In the genomic region with DNA sequence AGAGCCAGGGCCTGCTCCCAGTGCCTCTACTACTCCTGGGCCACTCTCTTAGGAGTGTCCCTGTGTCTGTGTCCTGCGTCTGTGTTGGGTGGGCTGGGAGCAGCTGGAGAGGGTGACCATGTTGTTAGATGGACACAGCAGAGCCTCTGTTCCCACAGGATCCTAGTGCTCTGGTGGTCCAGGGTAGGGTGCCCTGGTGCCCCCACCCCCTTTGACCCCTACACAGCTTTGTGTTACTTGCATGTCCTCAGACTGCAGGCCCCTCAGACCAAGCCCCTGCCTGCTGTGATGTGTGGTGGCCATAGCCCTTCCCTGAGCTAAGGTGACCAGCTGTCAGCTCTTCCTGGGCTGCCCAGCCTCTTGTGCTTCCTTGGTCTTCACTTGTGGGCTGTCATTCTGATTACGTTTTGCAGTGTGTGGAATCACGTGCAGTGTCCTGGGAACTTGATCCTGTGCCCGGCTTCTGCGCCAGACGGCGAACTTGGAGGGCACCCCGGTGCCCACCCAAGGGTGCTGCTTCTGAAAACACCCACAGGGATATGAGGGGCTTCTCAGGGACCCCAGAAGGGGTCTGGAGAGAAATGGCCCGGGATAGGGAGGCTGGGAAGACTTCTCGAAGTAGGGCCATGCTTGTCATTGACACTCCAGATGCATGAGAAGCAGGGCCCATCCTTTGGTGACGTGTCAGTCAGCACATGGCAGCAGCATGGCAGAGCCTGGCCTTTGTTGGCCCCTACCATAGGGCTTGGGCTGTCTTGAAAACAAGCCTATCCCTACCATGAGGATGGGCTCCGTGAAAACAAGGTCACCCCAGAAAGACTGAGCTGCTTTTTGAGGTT, we compare ENCODE assay signal across 9 cellular contexts. TPM values are rescaled to one million over a fixed set of nuclear protein-coding genes. Genes with fewer than 3 reads are reported as not detected.
DNase-seq lines count a peak whose midpoint lies in the region; ATAC-seq and TF ChIP-seq lines count a peak whose summit lies in the region.
"Had no signal": no experiment of that assay in that cellular context is flagged by ENCODE, and none has a peak within 500 bp of the region (broad histone marks: within the 10 kb centered on the region; RNA-seq: fewer than 3 reads in every experiment).

No MANE protein-coding gene starts in this region.

- no peaks in the 10 kb centered on the region for H3K36me3 ChIP-seq in colonic mucosa
- peaks cover 0 to 6% (median 0%) of the 10 kb centered on the region in 3 experiments for H3K36me3 ChIP-seq in naive thymus-derived CD4-positive, alpha-beta T cell (ENCODE audit: control insufficient read depth in 2 of 3, insufficient read depth in 3 of 3, low read length in 3 of 3)
- H3K36me3 ChIP-seq: WERI-Rb-1 had no signal

- POLR2A ChIA-PET in AG04450 (lab: Yijun Ruan, JAX), result interaction anchor here (1.0 kb wide), 1 partner anchor 9 kb away, joined by 3 read pairs; no protein-coding TSS in a partner anchor
- POLR2A ChIA-PET in naive thymus-derived CD4-positive, alpha-beta T cell (lab: Charles Lee), result interaction anchor here (0.6 to 2.6 kb wide), 4 partner anchors 10 to 95 kb away, joined by 3 to 11 read pairs (median 7); a partner anchor contains a TSS

- peaks cover 5% of the 10 kb centered on the region for H3K4me1 ChIP-seq in colonic mucosa
- H3K4me1 ChIP-seq in naive thymus-derived CD4-positive, alpha-beta T cell (ENCODE audit: control insufficient read depth in 2 of 2, insufficient read depth in 2 of 2, low read length in 2 of 2), result peaks cover 13 to 23% of the 10 kb centered on the region in 2 donors

- H3K9ac ChIP-seq in colonic mucosa (ENCODE audit: low read depth in 2 of 2, low read length in 2 of 2), result peak overlapping the region; percentile 95 to 97

- H3K27ac ChIP-seq in AG04450 (ENCODE audit: low read depth, low read length) (no peak overlapping the region), colonic mucosa (no peak overlapping the region)
- H3K27ac ChIP-seq in naive thymus-derived CD4-positive, alpha-beta T cell (ENCODE audit: low read depth, low read length), result peak overlapping the region; percentile 93
- H3K27ac ChIP-seq: WERI-Rb-1 had no signal

- H3K4me3 ChIP-seq in AG04450 (ENCODE audit: low read depth, low read length), result peak overlapping the region; percentile 93
- H3K4me3 ChIP-seq in LNCaP clone FGC (ENCODE audit: low read depth, low read length), result peak overlapping the region; percentile 89
- H3K4me3 ChIP-seq in colonic mucosa, result no peak overlapping the region
- H3K4me3 ChIP-seq in naive thymus-derived CD4-positive, alpha-beta T cell (ENCODE audit: low read length), result peak overlapping the region; percentile 96

- TF ChIP-seq CTCF in AG04450 (IDR thresholded peaks at IDR 0.05; ENCODE audit: low read depth, low read length) (no peak), LNCaP clone FGC (IDR thresholded peaks at IDR 0.05; ENCODE audit: control insufficient read depth, extremely low read depth, insufficient read depth) (no peak), colonic mucosa (IDR thresholded peaks at IDR 0.05) (no peak)

- H3K36me3 Mint-ChIP-seq in naive thymus-derived CD4-positive, alpha-beta T cell, result peaks cover 0 to 6% (median 0%) of the 10 kb centered on the region in 5 donors

- peak overlapping the region; percentile 62 to 93 (median 86) for H3K27ac Mint-ChIP-seq in naive thymus-derived CD4-positive, alpha-beta T cell

- H3K9me3 Mint-ChIP-seq in naive thymus-derived CD4-positive, alpha-beta T cell, result peaks cover 0 to 2% (median 0%) of the 10 kb centered on the region in 11 donors

- CTCF ChIA-PET in AG04450 (lab: Charles Lee), result interaction anchor here (1.2 to 2.2 kb wide), 2 partner anchors 9 to 52 kb away, joined by 3 to 6 read pairs; no protein-coding TSS in a partner anchor
- CTCF ChIA-PET in naive thymus-derived CD4-positive, alpha-beta T cell (lab: Charles Lee), result interaction anchor here (0.5 kb wide), 1 partner anchor 72 kb away, joined by 4 read pairs; no protein-coding TSS in a partner anchor

- no peak for ATAC-seq in naive thymus-derived CD4-positive, alpha-beta T cell
- ATAC-seq in GM18909 (IDR thresholded peaks at IDR 0.05; ENCODE audit: poor library complexity, unreplicated experiment), result no peak

- peaks cover 4% of the 10 kb centered on the region; the same call in 1 of the 2 replicates for H3K9me3 ChIP-seq in AG04450 (ENCODE audit: control insufficient read depth, insufficient read depth, low read length)
- no peaks in the 10 kb centered on the region for H3K9me3 ChIP-seq in colonic mucosa
- H3K9me3 ChIP-seq in naive thymus-derived CD4-positive, alpha-beta T cell (ENCODE audit: control insufficient read depth in 2 of 3, low read length in 3 of 3), result no peaks in the 10 kb centered on the region

- peak overlapping the region; percentile 87 to 94 (median 91) for H3K4me3 Mint-ChIP-seq in naive thymus-derived CD4-positive, alpha-beta T cell

- H3K27me3 Mint-ChIP-seq in naive thymus-derived CD4-positive, alpha-beta T cell, result peaks cover 0 to 17% (median 0%) of the 10 kb centered on the region in 5 donors

- peaks cover 23 to 69% (median 43%) of the 10 kb centered on the region in 7 donors for H3K4me1 Mint-ChIP-seq in naive thymus-derived CD4-positive, alpha-beta T cell

- intact Hi-C loops in colonic mucosa (cut with DNase I), result no loop called here
- intact Hi-C loops in naive thymus-derived CD4-positive, alpha-beta T cell (cut with micrococcal nuclease), result no loop called here

- DNase-seq in AG04450 (ENCODE audit: low read depth, low spot score) (no peak), LNCaP clone FGC (ENCODE audit: low read depth) (no peak), colonic mucosa (no peak), Ammon's horn (ENCODE audit: low spot score) (no peak), D341Med (ENCODE audit: low spot score) (no peak)
- DNase-seq in naive thymus-derived CD4-positive, alpha-beta T cell, result no peak
- no peak for DNase-seq in activated CD4-positive, alpha-beta T cell treated with anti-CD3 and anti-CD28 coated beads for 48 hours
- DNase-seq: WERI-Rb-1 had no signal

- H3K27me3 ChIP-seq in AG04450 (ENCODE audit: control insufficient read depth, insufficient read depth, low read length) (peaks cover 12% of the 10 kb centered on the region), colonic mucosa (no peaks in the 10 kb centered on the region)
- H3K27me3 ChIP-seq in naive thymus-derived CD4-positive, alpha-beta T cell (ENCODE audit: control insufficient read depth in 2 of 2, insufficient read depth in 2 of 2, low read length in 2 of 2), result no peaks in the 10 kb centered on the region

RNA-seq across cellular contexts. Expression of a gene that starts 1.5 kb away (rescaled TPM):
- polyA plus RNA-seq in AG04450 (2011; rRNA removed), result 21.3 and 27.5 TPM in 2 replicates
- 35.8 and 44.2 TPM in 2 replicates for polyA minus RNA-seq in AG04450 (2011; rRNA and poly(A)+ RNA removed)
- 10 to 100 TPM; 22.1 to 34.1 TPM for total RNA-seq in colonic mucosa
- 10 to 100 TPM; 21.3 to 43.1 (median 38.6) TPM for total RNA-seq in naive thymus-derived CD4-positive, alpha-beta T cell
- 10 to 100 TPM; 20.0 to 41.3 TPM for polyA plus RNA-seq in naive thymus-derived CD4-positive, alpha-beta T cell

RNA-seq across cellular contexts. Expression of a gene that starts 5.8 kb away (rescaled TPM):
- 5.6 and 8.2 TPM in 2 replicates for polyA plus RNA-seq in AG04450 (2011; rRNA removed)
- 6.6 and 12.0 TPM in 2 replicates for polyA minus RNA-seq in AG04450 (2011; rRNA and poly(A)+ RNA removed)
- total RNA-seq in colonic mucosa, result 10 to 100 TPM; 11.7 to 18.5 TPM
- 1 to 10 TPM; 2.8 to 9.2 (median 5.8) TPM for total RNA-seq in naive thymus-derived CD4-positive, alpha-beta T cell
- 1 to 10 TPM in 1 of 2 donors, under 1 TPM in 1; 0.74 to 1.7 TPM for polyA plus RNA-seq in naive thymus-derived CD4-positive, alpha-beta T cell

RNA-seq across cellular contexts. Expression of a gene that starts 57.6 kb away (rescaled TPM):
- polyA plus RNA-seq in AG04450 (2011; rRNA removed), result 22.0 and 22.8 TPM in 2 replicates
- polyA minus RNA-seq in AG04450 (2011; rRNA and poly(A)+ RNA removed), result 31.4 and 34.2 TPM in 2 replicates
- 10 to 100 TPM; 21.1 to 52.7 TPM for total RNA-seq in colonic mucosa
- 10 to 100 TPM; 33.4 to 63.6 (median 41.1) TPM for total RNA-seq in naive thymus-derived CD4-positive, alpha-beta T cell
- polyA plus RNA-seq in naive thymus-derived CD4-positive, alpha-beta T cell, result 1 to 10 TPM; 4.1 to 6.1 TPM
